17 cellular contexts compared by ENCODE assay signal in the genomic region with DNA sequence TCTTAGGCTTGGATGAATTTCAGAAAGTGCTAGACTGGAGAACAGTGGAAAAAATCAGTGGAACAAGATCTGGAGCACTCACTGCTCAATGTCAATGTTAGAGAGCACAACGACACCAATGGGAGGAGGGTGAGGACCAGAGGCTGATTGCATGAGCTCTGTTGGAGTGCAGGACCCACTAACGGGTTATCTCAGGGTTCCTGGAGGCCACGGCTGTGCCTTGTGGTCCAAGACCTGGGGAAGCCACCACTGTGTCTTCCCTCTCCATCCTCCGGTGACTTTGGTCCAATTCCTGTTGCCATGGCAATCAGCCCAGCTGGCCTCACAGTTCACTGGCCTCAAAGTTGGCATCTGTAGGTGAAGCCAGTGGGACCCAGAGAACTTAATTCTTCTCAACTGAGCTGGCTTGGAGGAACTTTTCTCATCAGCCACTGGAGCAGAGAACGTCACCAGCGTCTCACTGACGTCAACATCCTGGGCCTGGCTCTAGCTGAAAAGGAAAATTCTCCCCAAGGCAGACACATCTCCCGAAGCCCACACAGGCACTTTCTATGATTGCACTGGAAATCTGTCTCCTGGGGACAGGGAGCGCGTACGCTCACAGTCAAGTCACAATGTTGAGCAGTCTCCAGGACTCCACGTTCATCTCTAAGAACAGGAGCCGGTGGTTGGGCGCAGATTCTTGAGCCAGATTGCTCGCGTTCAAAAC. TPM values are rescaled to one million over a fixed set of nuclear protein-coding genes. Genes with fewer than 3 reads are reported as not detected.
DNase-seq lines count a peak whose midpoint lies in the region; ATAC-seq and TF ChIP-seq lines count a peak whose summit lies in the region.
"Had no signal": no experiment of that assay in that cellular context is flagged by ENCODE, and none has a peak within 500 bp of the region (broad histone marks: within the 10 kb centered on the region; RNA-seq: fewer than 3 reads in every experiment).

No MANE protein-coding gene starts in this region.

- no peak overlapping the region for H3K4me3 Mint-ChIP-seq in activated CD4-positive, alpha-beta memory T cell treated with anti-CD3 and anti-CD28 coated beads for 36 hours
- H3K4me3 Mint-ChIP-seq in CD4-positive, alpha-beta memory T cell, result no peak overlapping the region
- H3K4me3 Mint-ChIP-seq: CD4-positive, alpha-beta T cell; central memory CD8-positive, alpha-beta T cell had no signal

- H3K27ac Mint-ChIP-seq in activated CD4-positive, alpha-beta memory T cell treated with anti-CD3 and anti-CD28 coated beads for 36 hours, result no peak overlapping the region
- no peak overlapping the region for H3K27ac Mint-ChIP-seq in CD4-positive, alpha-beta memory T cell
- H3K27ac Mint-ChIP-seq: CD4-positive, alpha-beta T cell had no signal

- no peaks in the 10 kb centered on the region for H3K9me3 Mint-ChIP-seq in activated CD4-positive, alpha-beta memory T cell treated with anti-CD3 and anti-CD28 coated beads for 36 hours
- H3K9me3 Mint-ChIP-seq in CD4-positive, alpha-beta memory T cell, result no peaks in the 10 kb centered on the region
- H3K9me3 Mint-ChIP-seq: CD4-positive, alpha-beta T cell; central memory CD8-positive, alpha-beta T cell had no signal

- no peak for TF ChIP-seq POLR2A in thyroid gland (IDR thresholded peaks at IDR 0.05)

- intact Hi-C loops in thyroid gland (cut with DNase I), result no loop called here
- intact Hi-C loops in activated CD4-positive, alpha-beta memory T cell treated with anti-CD3 and anti-CD28 coated beads for 36 hours (cut with micrococcal nuclease), result no loop called here
- intact Hi-C loops in CD4-positive, alpha-beta memory T cell (cut with micrococcal nuclease), result no loop called here

- CTCF ChIA-PET in activated CD4-positive, alpha-beta memory T cell treated with anti-CD3 and anti-CD28 coated beads for 36 hours (lab: Charles Lee), result no interaction called here
- CTCF ChIA-PET in CD4-positive, alpha-beta memory T cell (lab: Charles Lee; ENCODE audit: partially characterized antibody), result interaction anchor here (1.4 kb wide), 1 partner anchor 8 kb away, joined by 3 read pairs; no protein-coding TSS in a partner anchor

- 82 to 87% methylated on average over 16 of the region's 16 CpGs for WGBS in thyroid gland, 2 donors

- no peaks in the 10 kb centered on the region for H3K36me3 Mint-ChIP-seq in activated CD4-positive, alpha-beta memory T cell treated with anti-CD3 and anti-CD28 coated beads for 36 hours
- H3K36me3 Mint-ChIP-seq in CD4-positive, alpha-beta memory T cell, result no peaks in the 10 kb centered on the region

- POLR2A ChIA-PET in activated CD4-positive, alpha-beta memory T cell treated with anti-CD3 and anti-CD28 coated beads for 36 hours (lab: Charles Lee), result no interaction called here
- POLR2A ChIA-PET in CD4-positive, alpha-beta memory T cell (lab: Charles Lee; ENCODE audit: partially characterized antibody), result no interaction called here

- H3K9me3 ChIP-seq in muscle layer of duodenum (ENCODE audit: control insufficient read depth in 1 of 2, low read length in 2 of 2) (no peaks in the 10 kb centered on the region), thyroid gland (no peaks in the 10 kb centered on the region)
- H3K9me3 ChIP-seq in CD4-positive, alpha-beta memory T cell (ENCODE audit: control insufficient read depth in 1 of 2, low read length in 2 of 2), result no peaks in the 10 kb centered on the region
- H3K9me3 ChIP-seq: ovary, vagina had no signal

- peaks cover 0 to 17% of the 10 kb centered on the region in 2 donors for H3K4me1 ChIP-seq in muscle layer of duodenum (ENCODE audit: control insufficient read depth in 1 of 2, insufficient read depth in 2 of 2, low read length in 2 of 2)
- peaks cover 8 to 12% of the 10 kb centered on the region in 2 donors for H3K4me1 ChIP-seq in thyroid gland
- no peaks in the 10 kb centered on the region for H3K4me1 ChIP-seq in CD4-positive, alpha-beta memory T cell (ENCODE audit: insufficient read depth, low read length)

- peaks cover 0 to 4% of the 10 kb centered on the region in 2 donors for H3K36me3 ChIP-seq in muscle layer of duodenum (ENCODE audit: control insufficient read depth in 1 of 2, insufficient read depth in 2 of 2, low read length in 2 of 2)
- H3K36me3 ChIP-seq in thyroid gland, result no peaks in the 10 kb centered on the region
- H3K36me3 ChIP-seq in CD4-positive, alpha-beta memory T cell (ENCODE audit: insufficient read depth, low read length), result no peaks in the 10 kb centered on the region
- H3K36me3 ChIP-seq: ovary, vagina had no signal

- H3K4me3 ChIP-seq in fibroblast of mammary gland (ENCODE audit: control insufficient read depth, low read depth, low read length) (no peak overlapping the region), muscle layer of duodenum (ENCODE audit: low read depth in 1 of 2, low read length in 2 of 2) (no peak overlapping the region), thyroid gland (replicated peaks in 1 of 3) (no peak overlapping the region)
- no peak overlapping the region for H3K4me3 ChIP-seq in CD4-positive, alpha-beta memory T cell (ENCODE audit: low read length in 2 of 2)
- H3K4me3 ChIP-seq: ovary, vagina had no signal

- TF ChIP-seq CTCF in fibroblast of mammary gland (conservative IDR thresholded peaks at IDR 0.05; ENCODE audit: control insufficient read depth, insufficient read depth, low read depth, low read length), result no peak
- no peak for TF ChIP-seq CTCF in thyroid gland (IDR thresholded peaks at IDR 0.05)

- H3K27me3 Mint-ChIP-seq in activated CD4-positive, alpha-beta memory T cell treated with anti-CD3 and anti-CD28 coated beads for 36 hours, result no peaks in the 10 kb centered on the region
- peaks cover 0 to 1% of the 10 kb centered on the region in 2 donors for H3K27me3 Mint-ChIP-seq in CD4-positive, alpha-beta memory T cell
- H3K27me3 Mint-ChIP-seq: CD4-positive, alpha-beta T cell had no signal

- H3K4me1 Mint-ChIP-seq in activated CD4-positive, alpha-beta memory T cell treated with anti-CD3 and anti-CD28 coated beads for 36 hours (ENCODE audit: low read depth), result no peaks in the 10 kb centered on the region
- no peaks in the 10 kb centered on the region for H3K4me1 Mint-ChIP-seq in CD4-positive, alpha-beta memory T cell
- H3K4me1 Mint-ChIP-seq: central memory CD8-positive, alpha-beta T cell had no signal

- no peak for ATAC-seq in HG03469 (IDR thresholded peaks at IDR 0.05; ENCODE audit: unreplicated experiment)

- H3K27ac ChIP-seq in muscle layer of duodenum (ENCODE audit: low read length) (peak overlapping the region; percentile 62), thyroid gland (peak overlapping the region; percentile 65 to 92 (median 72))
- H3K27ac ChIP-seq in CD4-positive, alpha-beta memory T cell (ENCODE audit: low read depth, low read length), result no peak overlapping the region
- H3K27ac ChIP-seq: WERI-Rb-1 had no signal

- no peaks in the 10 kb centered on the region for H3K27me3 ChIP-seq in muscle layer of duodenum (ENCODE audit: low read depth, low read length)
- H3K27me3 ChIP-seq in thyroid gland, result no peaks in the 10 kb centered on the region
- H3K27me3 ChIP-seq in CD4-positive, alpha-beta memory T cell (ENCODE audit: insufficient read depth, low read length), result no peaks in the 10 kb centered on the region
- H3K27me3 ChIP-seq: ovary, vagina had no signal

- peak; percentile 6 for DNase-seq in OCI-M1 (lab: John Stamatoyannopoulos, UW)
- DNase-seq in fibroblast of mammary gland (ENCODE audit: low read depth), result peak; percentile 88
- DNase-seq in thyroid gland, result peak; percentile 30 to 33
- no peak for DNase-seq in activated CD4-positive, alpha-beta memory T cell treated with anti-CD3 and anti-CD28 coated beads for 36 hours
- no peak for DNase-seq in NCI-H2227 treated with DMSO at 0.1 percent for 48 hours (lab: John Stamatoyannopoulos, UW)
- no peak for DNase-seq in CD4-positive, alpha-beta memory T cell
- DNase-seq: activated naive CD4-positive, alpha-beta T cell treated with Interleukin-2 at 50 U/mL for 16 hours; CD4-positive, alpha-beta T cell; NCI-H1105; NCI-H345; stimulated activated CD4-positive, alpha-beta T cell treated with anti-CD3 and anti-CD28 coated beads, Interleukin-2, amount 100 ng/mL, for 24 hours; WERI-Rb-1 had no signal

RNA-seq across cellular contexts. Expression of a gene that starts 21.8 kb away (rescaled TPM):
- 10 to 100 TPM in 1 of 4 donors, 1 to 10 TPM in 3; 5.6 to 10.4 (median 7.3) TPM for total RNA-seq in thyroid gland
- 1 to 10 TPM; 3.5 to 3.9 TPM for total RNA-seq in activated CD4-positive, alpha-beta memory T cell treated with anti-CD3 and anti-CD28 coated beads for 36 hours
- total RNA-seq in CD4-positive, alpha-beta memory T cell, result 10 to 100 TPM in 1 of 2 experiments, 1 to 10 TPM in 1; 7.7 to 10.9 TPM
- polyA plus RNA-seq in CD4-positive, alpha-beta memory T cell, result 1 to 10 TPM; 1.6 to 1.9 TPM

Comparison
In these comparisons a context has a peak if more than half of its experiments do, and no peak if none do; other contexts are left out.
1. DNase-seq: peak in OCI-M1 (single experiment), fibroblast of mammary gland (single experiment) and thyroid gland (2 of 2); none in activated CD4-positive, alpha-beta memory T cell treated with anti-CD3 and anti-CD28 coated beads for 36 hours (single experiment), NCI-H2227 treated with DMSO at 0.1 percent for 48 hours (single experiment) and CD4-positive, alpha-beta memory T cell (0 of 5).